Comparison of ENCODE assay signal across 13 cellular contexts in genomic region chr3:157494581-157495281, GRCh38. TPM values are rescaled to one million over a fixed set of nuclear protein-coding genes. Genes with fewer than 3 reads are reported as not detected.
A peak's percentile ranks its signal among the peaks of the same experiment; 100 is the strongest.
DNase-seq lines count a peak whose midpoint lies in the region; ATAC-seq and TF ChIP-seq lines count a peak whose summit lies in the region.
"Had no signal": no experiment of that assay in that cellular context is flagged by ENCODE, and none has a peak within 500 bp of the region (broad histone marks: within the 10 kb centered on the region; RNA-seq: fewer than 3 reads in every experiment).

No MANE protein-coding gene starts in this region.

- no peaks in the 10 kb centered on the region for H3K9me3 ChIP-seq in WERI-Rb-1 (ENCODE audit: severe bottlenecking)
- H3K9me3 ChIP-seq: heart left ventricle had no signal

- DNase-seq in DMS153 (lab: John Stamatoyannopoulos, UW) (peak; percentile 73), MV-4-11 (lab: John Stamatoyannopoulos, UW) (peak; percentile 53), NCI-H69 (lab: John Stamatoyannopoulos, UW) (peak; percentile 88), fibroblast of gingiva (ENCODE audit: low read depth) (peak; percentile 27), NCI-H446 treated with DMSO at 0.1 percent for 48 hours (lab: John Stamatoyannopoulos, UW) (no peak), RPMI8226 (no peak), WERI-Rb-1 (no peak)
- no peak for DNase-seq in activated T-cell treated with anti-CD3 and anti-CD28 coated beads, Interleukin-2, amount 50 U/mL, for 72 hours
- DNase-seq: activated CD4-positive, alpha-beta memory T cell treated with anti-CD3 and anti-CD28 coated beads, Interleukin-2, amount 10 ng/mL, durations not matched to agents 7 days and 5 days; heart left ventricle; stimulated activated CD4-positive, alpha-beta T cell treated with anti-CD3 and anti-CD28 coated beads, Interleukin-2, amount 100 ng/mL, for 48 hours; T-helper 2 cell had no signal

- no peak overlapping the region for H3K27ac ChIP-seq in WERI-Rb-1
- H3K27ac ChIP-seq: heart left ventricle had no signal

- H3K36me3 Mint-ChIP-seq in activated T-cell treated with anti-CD3 and anti-CD28 coated beads, Interleukin-2, amount 50 U/mL, for 72 hours (ENCODE audit: insufficient read depth in 2 of 2) = no peaks in the 10 kb centered on the region
- H3K36me3 Mint-ChIP-seq: stimulated activated memory B cell treated with anti-CD40 and anti-IgM and Interleukin-4, amounts not matched to agents 10 μg/mL and 1 μg/mL and 100 μg/mL, for 72 hours had no signal

- H3K27me3 Mint-ChIP-seq in activated T-cell treated with anti-CD3 and anti-CD28 coated beads, Interleukin-2, amount 50 U/mL, for 72 hours (ENCODE audit: low read depth) = peaks cover 38% of the 10 kb centered on the region

- TF ChIP-seq CTCF in WERI-Rb-1 (IDR thresholded peaks at IDR 0.05; ENCODE audit: low read depth, low read length) = no peak

- no peak overlapping the region for H3K4me3 ChIP-seq in WERI-Rb-1 (ENCODE audit: low read depth, low read length)
- H3K4me3 ChIP-seq: heart left ventricle had no signal

- H3K4me1 Mint-ChIP-seq in activated T-cell treated with anti-CD3 and anti-CD28 coated beads, Interleukin-2, amount 50 U/mL, for 72 hours (ENCODE audit: low read depth) = peaks cover 5% of the 10 kb centered on the region

- H3K36me3 ChIP-seq in WERI-Rb-1 = no peaks in the 10 kb centered on the region
- H3K36me3 ChIP-seq: heart left ventricle had no signal

- H3K9me3 Mint-ChIP-seq in activated T-cell treated with anti-CD3 and anti-CD28 coated beads, Interleukin-2, amount 50 U/mL, for 72 hours = no peaks in the 10 kb centered on the region
- H3K9me3 Mint-ChIP-seq: activated CD4-positive, alpha-beta memory T cell treated with anti-CD3 and anti-CD28 coated beads, Interleukin-2, amount 10 ng/mL, durations not matched to agents 7 days and 5 days; stimulated activated memory B cell treated with anti-CD40 and anti-IgM and Interleukin-4, amounts not matched to agents 10 μg/mL and 1 μg/mL and 100 μg/mL, for 72 hours had no signal

- no peak for ATAC-seq in activated T-cell treated with anti-CD3 and anti-CD28 coated beads, Interleukin-2, amount 50 U/mL, for 72 hours (replicated peaks in 1 of 2)
- ATAC-seq: heart left ventricle; stimulated activated memory B cell treated with anti-CD40 and anti-IgM and Interleukin-4, amounts not matched to agents 10 μg/mL and 1 μg/mL and 100 μg/mL, for 72 hours had no signal

- no peak overlapping the region for H3K4me3 Mint-ChIP-seq in activated T-cell treated with anti-CD3 and anti-CD28 coated beads, Interleukin-2, amount 50 U/mL, for 72 hours
- H3K4me3 Mint-ChIP-seq: activated CD4-positive, alpha-beta memory T cell treated with anti-CD3 and anti-CD28 coated beads, Interleukin-2, amount 10 ng/mL, durations not matched to agents 7 days and 5 days; stimulated activated memory B cell treated with anti-CD40 and anti-IgM and Interleukin-4, amounts not matched to agents 10 μg/mL and 1 μg/mL and 100 μg/mL, for 72 hours had no signal

- H3K27me3 ChIP-seq in WERI-Rb-1 (ENCODE audit: insufficient read depth, low read depth, severe bottlenecking) = no peaks in the 10 kb centered on the region

- no peak overlapping the region for H3K27ac Mint-ChIP-seq in activated T-cell treated with anti-CD3 and anti-CD28 coated beads, Interleukin-2, amount 50 U/mL, for 72 hours
- H3K27ac Mint-ChIP-seq: activated CD4-positive, alpha-beta memory T cell treated with anti-CD3 and anti-CD28 coated beads, Interleukin-2, amount 10 ng/mL, durations not matched to agents 7 days and 5 days; stimulated activated memory B cell treated with anti-CD40 and anti-IgM and Interleukin-4, amounts not matched to agents 10 μg/mL and 1 μg/mL and 100 μg/mL, for 72 hours had no signal

RNA-seq across cellular contexts. Expression of gene VEPH1, which starts 8.5 kb away (rescaled TPM):
- not detected for total RNA-seq in activated T-cell treated with anti-CD3 and anti-CD28 coated beads, Interleukin-2, amount 50 U/mL, for 72 hours
- total RNA-seq: activated CD4-positive, alpha-beta memory T cell treated with anti-CD3 and anti-CD28 coated beads, Interleukin-2, amount 10 ng/mL, durations not matched to agents 7 days and 5 days had no signal

RNA-seq across cellular contexts. Expression of gene PTX3, which starts 58.1 kb away (rescaled TPM):
- total RNA-seq in activated T-cell treated with anti-CD3 and anti-CD28 coated beads, Interleukin-2, amount 50 U/mL, for 72 hours = under 1 TPM; 0.56 to 0.65 TPM
- total RNA-seq: activated CD4-positive, alpha-beta memory T cell treated with anti-CD3 and anti-CD28 coated beads, Interleukin-2, amount 10 ng/mL, durations not matched to agents 7 days and 5 days had no signal

Comparison
In these comparisons a context has a peak if more than half of its experiments do, and no peak if none do; other contexts are left out.
1. DNase-seq: peak in DMS153 (single experiment), MV-4-11 (single experiment), NCI-H69 (single experiment) and fibroblast of gingiva (single experiment); none in NCI-H446 treated with DMSO at 0.1 percent for 48 hours (single experiment), activated T-cell treated with anti-CD3 and anti-CD28 coated beads, Interleukin-2, amount 50 U/mL, for 72 hours (0 of 2), RPMI8226 (single experiment) and WERI-Rb-1 (single experiment).